ENCODE assay signal across 8 cellular contexts in the genomic region with DNA sequence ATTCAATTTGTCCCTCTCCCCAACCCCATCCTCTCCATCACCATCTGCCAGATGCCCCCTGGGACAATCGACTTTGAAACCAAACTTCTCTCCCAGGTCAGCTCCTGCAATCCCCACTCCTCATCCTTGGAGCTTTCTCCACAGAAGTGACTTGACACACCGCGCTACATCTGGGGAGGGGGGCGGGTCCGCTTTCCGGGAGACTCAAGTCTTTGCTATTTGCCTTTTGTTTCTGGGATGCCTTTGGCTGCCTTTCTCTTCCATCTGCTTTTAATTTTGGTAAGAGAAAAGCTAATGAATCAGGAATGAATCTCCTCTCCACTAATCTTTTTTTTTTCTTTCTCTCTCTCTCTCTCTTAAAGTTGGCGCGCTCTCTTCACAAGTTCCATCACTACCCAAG. TPM values are rescaled to one million over a fixed set of nuclear protein-coding genes. Genes with fewer than 3 reads are reported as not detected.
DNase-seq lines count a peak whose midpoint lies in the region; ATAC-seq and TF ChIP-seq lines count a peak whose summit lies in the region.

No MANE protein-coding gene starts in this region.

- no peak overlapping the region for H4K8ac ChIP-seq in mesenchymal stem cell (ENCODE audit: low read length)

- H2BK5ac ChIP-seq in mesenchymal stem cell (ENCODE audit: low read depth, low read length, poor library complexity, severe bottlenecking), result no peak overlapping the region

- H3K9me3 ChIP-seq in mesenchymal stem cell (ENCODE audit: control insufficient read depth, low read length), result no peaks in the 10 kb centered on the region

- H3K4ac ChIP-seq in mesenchymal stem cell (ENCODE audit: low read depth in 1 of 2, low read length in 2 of 2), result no peak overlapping the region

- no peak overlapping the region for H3K18ac ChIP-seq in mesenchymal stem cell (ENCODE audit: low read depth in 1 of 2, low read length in 2 of 2)

- peak overlapping the region; percentile 92 for H3K9ac ChIP-seq in mesenchymal stem cell (ENCODE audit: low read length)

- H2AK5ac ChIP-seq in mesenchymal stem cell (ENCODE audit: low read length, severe bottlenecking), result no peak overlapping the region

- TF ChIP-seq CTCF in 22Rv1 (IDR thresholded peaks at IDR 0.05) (no peak), choroid plexus epithelial cell (conservative IDR thresholded peaks at IDR 0.05; ENCODE audit: low read depth, low read length) (no peak)

- H2AFZ ChIP-seq in mesenchymal stem cell (ENCODE audit: low read depth, low read length), result no peak overlapping the region

- peak overlapping the region; percentile 84 for H2BK15ac ChIP-seq in mesenchymal stem cell (ENCODE audit: low read depth, poor library complexity, severe bottlenecking)

- no peak overlapping the region for H2BK120ac ChIP-seq in mesenchymal stem cell (ENCODE audit: low read depth, low read length)

- ATAC-seq in GM21825 (IDR thresholded peaks at IDR 0.05; ENCODE audit: unreplicated experiment), result no peak
- ATAC-seq in GM21528 (IDR thresholded peaks at IDR 0.05; ENCODE audit: low FRiP score, unreplicated experiment), result no peak
- ATAC-seq in HG03175 (IDR thresholded peaks at IDR 0.05; ENCODE audit: unreplicated experiment), result no peak

- peaks cover 12% of the 10 kb centered on the region for H3K4me1 ChIP-seq in mesenchymal stem cell (ENCODE audit: control insufficient read depth, insufficient read depth, low read depth, low read length)

- peaks cover 0 to 5% of the 10 kb centered on the region in 2 experiments for H3K27me3 ChIP-seq in mesenchymal stem cell (ENCODE audit: control insufficient read depth in 1 of 2, insufficient read depth in 1 of 2, low read length in 2 of 2)

- H3K36me3 ChIP-seq in mesenchymal stem cell (ENCODE audit: control insufficient read depth in 1 of 2, insufficient read depth in 2 of 2, low read depth in 1 of 2, low read length in 2 of 2), result peaks cover 11 to 24% of the 10 kb centered on the region in 2 experiments

- no peak overlapping the region for H3K23ac ChIP-seq in mesenchymal stem cell (ENCODE audit: low read length in 2 of 2)

- H3K79me1 ChIP-seq in mesenchymal stem cell (replicated peaks; ENCODE audit: low read length, poor library complexity, severe bottlenecking), result peaks cover 9% of the 10 kb centered on the region

- H3K14ac ChIP-seq in mesenchymal stem cell (ENCODE audit: low read length in 2 of 2), result no peak overlapping the region

- H3K4me3 ChIP-seq in choroid plexus epithelial cell (ENCODE audit: low read depth, low read length) (peak overlapping the region; percentile 82), mesenchymal stem cell (ENCODE audit: insufficient read depth in 1 of 2, low read depth in 1 of 2, low read length in 2 of 2) (peak overlapping the region; percentile 88 to 94)

- H3K27ac ChIP-seq in 22Rv1 (peak overlapping the region; percentile 90), mesenchymal stem cell (ENCODE audit: low read length, poor library complexity, severe bottlenecking) (no peak overlapping the region)

- H4K91ac ChIP-seq in mesenchymal stem cell (ENCODE audit: low read length), result no peak overlapping the region

- 10% methylated on average over 6 of the region's 8 CpGs for WGBS in mesenchymal stem cell

- DNase-seq in HCEC 1CT (peak; percentile 93), choroid plexus epithelial cell (ENCODE audit: low read depth) (peak; percentile 55), mesenchymal stem cell (no peak), pons (ENCODE audit: low spot score) (no peak)

- H3K4me2 ChIP-seq in mesenchymal stem cell (ENCODE audit: low read length, poor library complexity, severe bottlenecking), result peak overlapping the region; percentile 67

- no peak overlapping the region for H2BK12ac ChIP-seq in mesenchymal stem cell (ENCODE audit: low read length in 2 of 2)

RNA-seq across cellular contexts. Expression of a gene that starts 0.7 kb away (rescaled TPM):
- polyA plus RNA-seq in mesenchymal stem cell (2013, experiment 1 of 2), result 55.2 TPM
- polyA plus RNA-seq in mesenchymal stem cell (2013, experiment 2 of 2), result 56.5 TPM

Comparison
In these comparisons a context has a peak if more than half of its experiments do, and no peak if none do; other contexts are left out.
1. DNase-seq: peak in HCEC 1CT (single experiment) and choroid plexus epithelial cell (single experiment); none in mesenchymal stem cell (single experiment) and pons (single experiment).